ENCODE assay signal across 10 cellular contexts in the genomic region with DNA sequence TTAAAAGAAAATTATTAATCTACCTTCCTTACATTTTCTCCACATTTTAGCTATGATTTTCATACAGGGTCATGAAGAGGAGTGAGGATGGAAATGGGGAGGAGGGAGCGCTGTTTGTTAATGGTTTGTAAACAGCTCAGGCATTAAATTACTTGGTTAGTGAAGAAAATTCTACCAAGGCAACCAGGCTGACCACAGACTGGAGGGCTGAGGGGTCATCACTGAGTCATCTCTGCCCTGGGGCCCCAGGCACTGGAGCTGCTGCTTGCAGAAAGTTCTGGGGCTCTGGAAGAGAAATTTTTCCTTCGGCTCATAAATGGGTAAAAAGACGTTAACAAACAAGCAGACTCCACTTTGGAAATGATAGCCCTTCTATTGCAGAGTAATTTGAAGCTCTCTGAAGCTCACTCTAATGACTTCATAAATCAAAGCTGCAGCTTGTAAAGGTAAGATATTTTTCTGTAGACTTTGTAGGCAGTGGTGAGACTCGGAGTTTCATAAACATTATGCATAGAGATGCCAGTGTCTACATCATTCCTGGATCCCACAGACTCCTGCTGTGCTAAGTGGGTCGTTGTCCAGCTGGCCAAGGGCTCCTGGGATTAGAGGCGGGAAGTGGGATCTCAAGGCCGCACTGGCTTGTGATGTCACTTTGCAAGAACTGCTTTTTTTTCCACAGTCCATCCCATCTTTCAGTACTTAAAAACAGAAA.
DNase-seq lines count a peak whose midpoint lies in the region; ATAC-seq and TF ChIP-seq lines count a peak whose summit lies in the region.
"Had no signal": no experiment of that assay in that cellular context is flagged by ENCODE, and none has a peak within 500 bp of the region (broad histone marks: within the 10 kb centered on the region; RNA-seq: fewer than 3 reads in every experiment).

No MANE protein-coding gene starts in this region.

- DNase-seq in NCI-H345 (lab: John Stamatoyannopoulos, UW) (peak; percentile 2), NCI-H345 treated with DMSO at 0.1 percent for 48 hours (lab: John Stamatoyannopoulos, UW; ENCODE audit: unreplicated experiment) (no peak), left cardiac atrium (peak; percentile 37), stromal cell of bone marrow (ENCODE audit: low read depth) (peak; percentile 73), OCI-M2 (lab: John Stamatoyannopoulos, UW; ENCODE audit: unreplicated experiment) (no peak)
- DNase-seq: activated CD4-positive, alpha-beta memory T cell treated with anti-CD3 and anti-CD28 coated beads for 36 hours; NCI-H774 had no signal

- peak; percentile 88 for ATAC-seq in SK-N-SH treated with all-trans-retinoic acid at 6 μM for 48 hours
- ATAC-seq in left cardiac atrium = peak; percentile 27 to 61
- no peak for ATAC-seq in GM18868 (IDR thresholded peaks at IDR 0.05; ENCODE audit: unreplicated experiment)
- ATAC-seq in GM21529 (IDR thresholded peaks at IDR 0.05; ENCODE audit: unreplicated experiment) = no peak

- intact Hi-C loops in left cardiac atrium (cut with DNase I) = no loop called here

TF ChIP-seq in SK-N-SH treated with all-trans-retinoic acid at 6 μM for 48 hours, 23 proteins besides CTCF, POLR2A, EP300 and RAD21:
- no peak for TF ChIP-seq RARB (CRISPR knock-in tag; IDR thresholded peaks at IDR 0.05)
- TF ChIP-seq ZFP3 (CRISPR knock-in tag; IDR thresholded peaks at IDR 0.05) = no peak
- no peak for TF ChIP-seq CSDC2 (CRISPR knock-in tag; IDR thresholded peaks at IDR 0.05)
- TF ChIP-seq TCF4 (CRISPR knock-in tag; IDR thresholded peaks at IDR 0.05; ENCODE audit: borderline replicate concordance) = no peak
- TF ChIP-seq, protein P1, sequence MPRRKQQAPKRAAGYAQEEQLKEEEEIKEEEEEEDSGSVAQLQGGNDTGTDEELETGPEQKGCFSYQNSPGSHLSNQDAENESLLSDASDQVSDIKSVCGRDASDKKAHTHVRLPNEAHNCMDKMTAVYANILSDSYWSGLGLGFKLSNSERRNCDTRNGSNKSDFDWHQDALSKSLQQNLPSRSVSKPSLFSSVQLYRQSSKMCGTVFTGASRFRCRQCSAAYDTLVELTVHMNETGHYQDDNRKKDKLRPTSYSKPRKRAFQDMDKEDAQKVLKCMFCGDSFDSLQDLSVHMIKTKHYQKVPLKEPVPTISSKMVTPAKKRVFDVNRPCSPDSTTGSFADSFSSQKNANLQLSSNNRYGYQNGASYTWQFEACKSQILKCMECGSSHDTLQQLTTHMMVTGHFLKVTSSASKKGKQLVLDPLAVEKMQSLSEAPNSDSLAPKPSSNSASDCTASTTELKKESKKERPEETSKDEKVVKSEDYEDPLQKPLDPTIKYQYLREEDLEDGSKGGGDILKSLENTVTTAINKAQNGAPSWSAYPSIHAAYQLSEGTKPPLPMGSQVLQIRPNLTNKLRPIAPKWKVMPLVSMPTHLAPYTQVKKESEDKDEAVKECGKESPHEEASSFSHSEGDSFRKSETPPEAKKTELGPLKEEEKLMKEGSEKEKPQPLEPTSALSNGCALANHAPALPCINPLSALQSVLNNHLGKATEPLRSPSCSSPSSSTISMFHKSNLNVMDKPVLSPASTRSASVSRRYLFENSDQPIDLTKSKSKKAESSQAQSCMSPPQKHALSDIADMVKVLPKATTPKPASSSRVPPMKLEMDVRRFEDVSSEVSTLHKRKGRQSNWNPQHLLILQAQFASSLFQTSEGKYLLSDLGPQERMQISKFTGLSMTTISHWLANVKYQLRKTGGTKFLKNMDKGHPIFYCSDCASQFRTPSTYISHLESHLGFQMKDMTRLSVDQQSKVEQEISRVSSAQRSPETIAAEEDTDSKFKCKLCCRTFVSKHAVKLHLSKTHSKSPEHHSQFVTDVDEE (CRISPR knock-in tag; IDR thresholded peaks at IDR 0.05) = no peak
- TF ChIP-seq ZNF565 (CRISPR knock-in tag; conservative IDR thresholded peaks at IDR 0.05; ENCODE audit: low read depth) = no peak
- TF ChIP-seq OSR1 (CRISPR knock-in tag; IDR thresholded peaks at IDR 0.05) = no peak
- TF ChIP-seq ZC3H10 (CRISPR knock-in tag; IDR thresholded peaks at IDR 0.05) = no peak
- TF ChIP-seq, protein P2, sequence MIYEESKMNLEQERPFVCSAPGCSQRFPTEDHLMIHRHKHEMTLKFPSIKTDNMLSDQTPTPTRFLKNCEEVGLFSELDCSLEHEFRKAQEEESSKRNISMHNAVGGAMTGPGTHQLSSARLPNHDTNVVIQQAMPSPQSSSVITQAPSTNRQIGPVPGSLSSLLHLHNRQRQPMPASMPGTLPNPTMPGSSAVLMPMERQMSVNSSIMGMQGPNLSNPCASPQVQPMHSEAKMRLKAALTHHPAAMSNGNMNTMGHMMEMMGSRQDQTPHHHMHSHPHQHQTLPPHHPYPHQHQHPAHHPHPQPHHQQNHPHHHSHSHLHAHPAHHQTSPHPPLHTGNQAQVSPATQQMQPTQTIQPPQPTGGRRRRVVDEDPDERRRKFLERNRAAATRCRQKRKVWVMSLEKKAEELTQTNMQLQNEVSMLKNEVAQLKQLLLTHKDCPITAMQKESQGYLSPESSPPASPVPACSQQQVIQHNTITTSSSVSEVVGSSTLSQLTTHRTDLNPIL (CRISPR knock-in tag; IDR thresholded peaks at IDR 0.05; ENCODE audit: low read depth) = no peak
- no peak for TF ChIP-seq ISL1 (CRISPR knock-in tag; IDR thresholded peaks at IDR 0.05)
- TF ChIP-seq GLIS3 (CRISPR knock-in tag; IDR thresholded peaks at IDR 0.05) = no peak
- TF ChIP-seq ESRRG (CRISPR knock-in tag; IDR thresholded peaks at IDR 0.05) = no peak
- TF ChIP-seq, protein P3, sequence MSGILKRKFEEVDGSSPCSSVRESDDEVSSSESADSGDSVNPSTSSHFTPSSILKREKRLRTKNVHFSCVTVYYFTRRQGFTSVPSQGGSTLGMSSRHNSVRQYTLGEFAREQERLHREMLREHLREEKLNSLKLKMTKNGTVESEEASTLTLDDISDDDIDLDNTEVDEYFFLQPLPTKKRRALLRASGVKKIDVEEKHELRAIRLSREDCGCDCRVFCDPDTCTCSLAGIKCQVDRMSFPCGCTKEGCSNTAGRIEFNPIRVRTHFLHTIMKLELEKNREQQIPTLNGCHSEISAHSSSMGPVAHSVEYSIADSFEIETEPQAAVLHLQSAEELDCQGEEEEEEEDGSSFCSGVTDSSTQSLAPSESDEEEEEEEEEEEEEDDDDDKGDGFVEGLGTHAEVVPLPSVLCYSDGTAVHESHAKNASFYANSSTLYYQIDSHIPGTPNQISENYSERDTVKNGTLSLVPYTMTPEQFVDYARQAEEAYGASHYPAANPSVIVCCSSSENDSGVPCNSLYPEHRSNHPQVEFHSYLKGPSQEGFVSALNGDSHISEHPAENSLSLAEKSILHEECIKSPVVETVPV (CRISPR knock-in tag; IDR thresholded peaks at IDR 0.05) = no peak
- no peak for TF ChIP-seq ARNTL (CRISPR knock-in tag; IDR thresholded peaks at IDR 0.05; ENCODE audit: borderline replicate concordance, low read depth)
TF ChIP-seq in SK-N-SH treated with all-trans-retinoic acid at 6 μM for 48 hours: peak in this region for 0.

Comparison
In these comparisons a context has a peak if more than half of its experiments do, and no peak if none do; other contexts are left out.
1. DNase-seq: peak in NCI-H345 (single experiment), left cardiac atrium (single experiment) and stromal cell of bone marrow (single experiment); none in NCI-H345 treated with DMSO at 0.1 percent for 48 hours (single experiment) and OCI-M2 (single experiment).
2. ATAC-seq: peak in SK-N-SH treated with all-trans-retinoic acid at 6 μM for 48 hours (single experiment) and left cardiac atrium (2 of 2); none in GM18868 (single experiment) and GM21529 (single experiment).